Comparison of ENCODE assay signal across 2 cellular contexts in genomic region chr4:2630556-2631273, GRCh38.
A peak's percentile ranks its signal among the peaks of the same experiment; 100 is the strongest.
TF ChIP-seq lines count a peak whose summit lies in the region.

No MANE protein-coding gene starts in this region.

TF ChIP-seq in HEK293, 187 proteins besides CTCF, POLR2A, EP300 and RAD21 (continued from another document):
- TF ChIP-seq ZNF449 (tag by site-specific recombination; IDR thresholded peaks at IDR 0.05) = no peak

TF ChIP-seq in K562, 482 proteins besides CTCF, POLR2A, EP300 and RAD21 (continued from another document):
- TF ChIP-seq ZBTB33 (CRISPR knock-in tag; IDR thresholded peaks at IDR 0.05) = peak; percentile 93
